In genomic region chrX:140762061-140762460, GRCh38 we compare ENCODE assay signal across 8 cellular contexts. TPM values are rescaled to one million over a fixed set of nuclear protein-coding genes. Genes with fewer than 3 reads are reported as not detected.
DNase-seq lines count a peak whose midpoint lies in the region; ATAC-seq and TF ChIP-seq lines count a peak whose summit lies in the region.

No MANE protein-coding gene starts in this region.

- DNase-seq in Caco-2 (peak; percentile 9 to 23), OCI-M1 (lab: John Stamatoyannopoulos, UW) (peak; percentile 65), chondrocyte (ENCODE audit: low spot score) (no peak), left kidney (ENCODE audit: low read depth, low spot score) (peak; percentile 74), transverse colon (peak; percentile 13), mesenteric fat pad (ENCODE audit: low spot score) (no peak)

- H3K36me3 ChIP-seq in Caco-2 (ENCODE audit: control insufficient read depth, insufficient read depth, low read length) (no peaks in the 10 kb centered on the region), transverse colon (no peaks in the 10 kb centered on the region)

- H3K27ac Mint-ChIP-seq in Caco-2 (ENCODE audit: unreplicated experiment) (no peak overlapping the region), chondrocyte (ENCODE audit: unreplicated experiment) (no peak overlapping the region)

- no peak for TF ChIP-seq EP300 in transverse colon (IDR thresholded peaks at IDR 0.05; ENCODE audit: low read depth)

- no peaks in the 10 kb centered on the region for H3K4me1 ChIP-seq in Caco-2
- H3K4me1 ChIP-seq in transverse colon, result peaks cover 0 to 4% (median 0%) of the 10 kb centered on the region in 4 donors

- ATAC-seq in GM18867 (IDR thresholded peaks at IDR 0.05; ENCODE audit: unreplicated experiment) (peak; percentile 88), HG03139 (IDR thresholded peaks at IDR 0.05; ENCODE audit: unreplicated experiment) (peak; percentile 89)

- H3K27me3 ChIP-seq in Caco-2 (replicated peaks; ENCODE audit: control insufficient read depth, insufficient read depth, low read length), result no peaks in the 10 kb centered on the region
- peaks cover 12% of the 10 kb centered on the region for H3K27me3 ChIP-seq in transverse colon

- H3K27ac ChIP-seq in transverse colon, result no peak overlapping the region

- no peak for TF ChIP-seq POLR2A in transverse colon (IDR thresholded peaks at IDR 0.05)

- H3K9me3 Mint-ChIP-seq in Caco-2 (ENCODE audit: unreplicated experiment) (no peaks in the 10 kb centered on the region), chondrocyte (ENCODE audit: low read depth) (no peaks in the 10 kb centered on the region)

- H3K4me3 ChIP-seq in Caco-2 (ENCODE audit: low read depth, low read length) (no peak overlapping the region), transverse colon (no peak overlapping the region)

- H3K4me3 Mint-ChIP-seq in Caco-2 (ENCODE audit: unreplicated experiment) (no peak overlapping the region), chondrocyte (ENCODE audit: unreplicated experiment) (no peak overlapping the region)

- in situ Hi-C loops in transverse colon (cut with MboI; ENCODE audit: low pct_ligation_motif_present in 1 of 4, low pct_unique_long_range_greater_than_20kb in 1 of 4, low sequenced_read_pairs in 3 of 4), result no loop called here

- H3K27me3 Mint-ChIP-seq in Caco-2 (ENCODE audit: insufficient read depth, unreplicated experiment) (no peaks in the 10 kb centered on the region), chondrocyte (ENCODE audit: low read depth) (peaks cover 2% of the 10 kb centered on the region)

- intact Hi-C loops in Caco-2 (cut with micrococcal nuclease; ENCODE audit: unreplicated experiment), result no loop called here
- intact Hi-C loops in transverse colon (cut with DNase I; ENCODE audit: low total_unique reads), result no loop called here

- POLR2A ChIA-PET in Caco-2 (lab: Charles Lee), result no interaction called here

- H3K9me3 ChIP-seq in Caco-2 (no peaks in the 10 kb centered on the region), transverse colon (no peaks in the 10 kb centered on the region)

- peak; percentile 51 to 69 for TF ChIP-seq CTCF in Caco-2 (IDR thresholded peaks at IDR 0.05; ENCODE audit: insufficient read depth in 1 of 2, low read depth in 1 of 2, low read length in 1 of 2, severe bottlenecking in 1 of 2, unreplicated experiment in 1 of 2)
- peak; percentile 85 for TF ChIP-seq CTCF in chondrocyte (IDR thresholded peaks at IDR 0.05)
- peak in 4 of 5 experiments; percentile 28 to 65 (median 48) for TF ChIP-seq CTCF in transverse colon (IDR thresholded peaks at IDR 0.05)

- no peaks in the 10 kb centered on the region for H3K4me1 Mint-ChIP-seq in Caco-2 (ENCODE audit: low read depth, unreplicated experiment)
- peaks cover 16% of the 10 kb centered on the region for H3K4me1 Mint-ChIP-seq in chondrocyte (ENCODE audit: low read depth)

- BruUV-seq in Caco-2 (replicated peaks; lab: Mats Ljungman, UMichigan), result no TSS peak

- H3K36me3 Mint-ChIP-seq in Caco-2 (ENCODE audit: insufficient read depth, unreplicated experiment) (no peaks in the 10 kb centered on the region), chondrocyte (ENCODE audit: low read depth) (no peaks in the 10 kb centered on the region)

- CTCF ChIA-PET in Caco-2 (lab: Charles Lee), result interaction anchor here (0.7 kb wide), 1 partner anchor 228 kb away, joined by 3 read pairs; no protein-coding TSS in a partner anchor

- WGBS in transverse colon (ENCODE audit: low coverage in 1 of 2), 2 donors, result 0 to 2% methylated on average over 4 to 7 of the region's 7 CpGs

RNA-seq across cellular contexts. Expression of gene LINC00632, which starts 52.5 kb away (rescaled TPM):
- total RNA-seq in Caco-2 (2022) (not detected in 2 replicates), chondrocyte (617 to 626 TPM (median 624 TPM) in 3 replicates), transverse colon (100 to 1,000 TPM in 1 of 4 donors, 10 to 100 TPM in 2, 1 to 10 TPM in 1; 10.0 to 164 (median 19.0) TPM), mesenteric fat pad (3,113 TPM)

Comparison
In these comparisons a context has a peak if more than half of its experiments do, and no peak if none do; other contexts are left out.
1. DNase-seq: peak in Caco-2 (2 of 2), OCI-M1 (single experiment), left kidney (single experiment) and transverse colon (single experiment); none in chondrocyte (single experiment) and mesenteric fat pad (single experiment).
2. RNA of gene LINC00632, which starts 52.5 kb away (total RNA-seq): 3,113 TPM in mesenteric fat pad (single experiment), 617 to 626 TPM in chondrocyte and 10.0 to 164 TPM in transverse colon; not detected in Caco-2; every median in the first group is over 10 times any median in the second.
3. Peak in every context shown above with its lines, with median percentiles within 50 percentile points of each other: CTCF ChIP-seq.